In genomic region chr6:3281669-3282460, GRCh38 we compare ENCODE assay signal across 1 cellular context.
TF ChIP-seq lines count a peak whose summit lies in the region.

No MANE protein-coding gene starts in this region.

TF ChIP-seq in endothelial cell of umbilical vein, 7 proteins besides CTCF, POLR2A, EP300 and RAD21 (continued from another document):
- TF ChIP-seq FOS (IDR thresholded peaks at IDR 0.05; ENCODE audit: borderline replicate concordance, insufficient read depth, low read length), result peak; percentile 52
- TF ChIP-seq MAX (IDR thresholded peaks at IDR 0.05; ENCODE audit: insufficient read depth, insufficient read length), result no peak
- no peak for TF ChIP-seq MYC (IDR thresholded peaks at IDR 0.05; ENCODE audit: low read depth, low read length)
- peak; percentile 86 for TF ChIP-seq JUN (IDR thresholded peaks at IDR 0.05; ENCODE audit: borderline replicate concordance, insufficient read depth, insufficient read length, low read depth)
TF ChIP-seq in endothelial cell of umbilical vein: peak in this region for 3.
